ENCODE assay signal across 8 cellular contexts in the genomic region with DNA sequence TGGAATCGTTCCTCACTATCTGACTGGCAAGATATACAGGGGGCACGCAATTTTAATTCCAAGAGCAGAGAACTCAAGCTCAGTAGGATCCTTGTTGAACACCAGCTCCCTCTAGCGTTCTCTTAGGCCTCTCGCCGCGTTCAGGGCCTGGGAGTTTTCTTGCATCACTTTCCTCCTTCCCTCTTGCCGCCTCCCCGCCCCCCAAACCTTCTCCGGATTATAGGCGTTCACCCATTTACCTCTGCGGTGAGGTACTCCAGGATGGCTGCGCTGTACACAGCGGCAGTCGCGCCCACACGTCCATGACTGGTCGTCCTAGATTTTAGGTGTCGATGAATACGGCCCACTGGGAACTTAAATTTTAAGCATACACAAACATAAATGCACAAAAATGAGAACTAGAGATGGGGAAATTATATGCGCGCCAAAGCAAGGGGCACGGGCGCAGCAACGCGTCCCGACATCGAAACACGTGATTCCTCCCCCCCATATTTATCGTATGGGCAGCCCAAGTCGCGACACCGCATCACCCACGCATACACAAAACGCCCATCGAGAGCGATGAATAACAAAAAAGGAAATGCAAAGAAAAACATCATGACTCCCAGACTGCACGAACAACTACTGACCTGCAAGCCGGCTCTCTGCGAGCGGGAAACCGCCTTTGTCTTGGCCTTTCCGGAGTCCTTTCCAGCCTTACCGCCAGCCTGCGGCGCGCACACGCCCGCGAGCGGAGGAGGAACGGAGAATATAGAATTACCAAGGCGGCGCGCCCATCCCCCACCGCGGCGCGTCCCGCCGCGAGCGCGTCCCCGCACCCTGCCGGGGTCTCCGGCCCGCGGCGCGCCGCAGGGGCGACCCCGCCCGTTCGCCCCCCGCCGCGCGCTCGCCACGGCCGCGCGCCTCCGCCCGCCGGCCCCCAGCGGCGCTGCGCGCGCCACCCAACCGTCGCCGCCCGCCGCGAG. TPM values are rescaled to one million over a fixed set of nuclear protein-coding genes. Genes with fewer than 3 reads are reported as not detected.
A peak's percentile ranks its signal among the peaks of the same experiment; 100 is the strongest.
DNase-seq lines count a peak whose midpoint lies in the region; ATAC-seq and TF ChIP-seq lines count a peak whose summit lies in the region.

No MANE protein-coding gene starts in this region.

- peaks cover 28% of the 10 kb centered on the region for H3F3A ChIP-seq in SU-DHL-6 (ENCODE audit: insufficient read depth)

- no peaks in the 10 kb centered on the region for H3K9me2 ChIP-seq in SU-DHL-6 (replicated peaks; ENCODE audit: insufficient read depth, low read length)

- 0 to 1% methylated on average over 43 to 70 of the region's 98 CpGs for WGBS in upper lobe of left lung, 2 donors

- DNase-seq in NCI-H1417 treated with DMSO at 0.1 percent for 48 hours (lab: John Stamatoyannopoulos, UW) (peak; percentile 42), amniotic epithelial cell (ENCODE audit: low read depth) (peak; percentile 90), left cardiac atrium (peak; percentile 87), posterior cingulate gyrus (peak; percentile 76 to 98 (median 87)), upper lobe of left lung (peak; percentile 91 to 96)

- no peak for TF ChIP-seq EP300 in upper lobe of left lung (IDR thresholded peaks at IDR 0.05)

- peak; percentile 26 for ATAC-seq in HG02798 (IDR thresholded peaks at IDR 0.05; ENCODE audit: poor library complexity, unreplicated experiment)
- ATAC-seq in left cardiac atrium: peak; percentile 35 to 39
- peak; percentile 70 to 81 for ATAC-seq in upper lobe of left lung (ENCODE audit: low FRiP score in 2 of 2)

- H3K79me2 ChIP-seq in SU-DHL-6 (ENCODE audit: insufficient read depth, low read length): peaks cover 34% of the 10 kb centered on the region

- H3K9ac ChIP-seq in SU-DHL-6 (ENCODE audit: low read length): peak overlapping the region; percentile 91

- H3K27ac ChIP-seq in SU-DHL-6 (ENCODE audit: low read depth, low read length): peak overlapping the region; percentile 92
- H3K27ac ChIP-seq in upper lobe of left lung: peak overlapping the region; percentile 78 to 99 (median 96)

- H3K4me2 ChIP-seq in SU-DHL-6 (ENCODE audit: low read depth, low read length, poor library complexity, severe bottlenecking): peak overlapping the region; percentile 77

- TF ChIP-seq POLR2A in upper lobe of left lung (IDR thresholded peaks at IDR 0.05): peak in 2 of 4 donors; percentile 48 to 49

- H4K20me1 ChIP-seq in SU-DHL-6 (ENCODE audit: low read depth, low read length): no peaks in the 10 kb centered on the region

- peaks cover 31 to 42% (median 39%) of the 10 kb centered on the region in 4 donors for H3K4me1 ChIP-seq in upper lobe of left lung

- no peak overlapping the region for H2AFZ ChIP-seq in SU-DHL-6 (ENCODE audit: low read depth, low read length, severe bottlenecking)

- TF ChIP-seq CTCF in GM12873 (IDR thresholded peaks at IDR 0.05; ENCODE audit: insufficient read depth, low read depth, low read length, missing control alignments) (peak; percentile 92), SU-DHL-6 (IDR thresholded peaks at IDR 0.05; ENCODE audit: insufficient read depth, low read length, poor library complexity, severe bottlenecking) (peak; percentile 37), upper lobe of left lung (IDR thresholded peaks at IDR 0.05) (peak; percentile 76 to 90 (median 85))

- H3K4me3 ChIP-seq in SU-DHL-6 (ENCODE audit: insufficient read depth, low read length, poor library complexity, severe bottlenecking) (peak overlapping the region; percentile 80), upper lobe of left lung (peak overlapping the region; percentile 59 to 90 (median 84))

- H3K36me3 ChIP-seq in SU-DHL-6 (ENCODE audit: low read length): peaks cover 12% of the 10 kb centered on the region
- H3K36me3 ChIP-seq in upper lobe of left lung: peaks cover 0 to 12% (median 4%) of the 10 kb centered on the region in 4 donors

- intact Hi-C loops in left cardiac atrium (cut with DNase I): loop anchor here (5.0 to 10.0 kb wide), 4 partner anchors 52 to 387 kb away; a partner anchor contains a TSS
- intact Hi-C loops in posterior cingulate gyrus (cut with DNase I): no loop called here

- H3K27me3 ChIP-seq in SU-DHL-6 (ENCODE audit: low read length): no peaks in the 10 kb centered on the region
- H3K27me3 ChIP-seq in upper lobe of left lung: no peaks in the 10 kb centered on the region

- H3K9me3 ChIP-seq in SU-DHL-6 (ENCODE audit: insufficient read depth, low read length): no peaks in the 10 kb centered on the region
- H3K9me3 ChIP-seq in upper lobe of left lung: no peaks in the 10 kb centered on the region

RNA-seq across cellular contexts. Expression of a gene that starts 0.8 kb away (rescaled TPM):
- 10 to 100 TPM; 74.2 to 92.1 TPM for total RNA-seq in left cardiac atrium
- total RNA-seq in upper lobe of left lung: 100 to 1,000 TPM in 4 of 6 donors, 10 to 100 TPM in 2; 21.0 to 144 (median 112) TPM

RNA-seq across cellular contexts. Expression of a gene that starts 2.9 kb away (rescaled TPM):
- total RNA-seq in left cardiac atrium (10 to 100 TPM; 25.3 to 29.0 TPM), upper lobe of left lung (10 to 100 TPM; 37.7 to 57.4 (median 47.3) TPM)

RNA-seq across cellular contexts. Expression of a gene that starts 55.1 kb away (rescaled TPM):
- total RNA-seq in left cardiac atrium: 10 to 100 TPM; 29.2 to 32.3 TPM
- total RNA-seq in upper lobe of left lung: 10 to 100 TPM in 5 of 6 donors, 1 to 10 TPM in 1; 6.4 to 46.3 (median 40.9) TPM

Comparison
In these comparisons a context has a peak if more than half of its experiments do, and no peak if none do; other contexts are left out.
1. Peak in every context shown above with its lines: DNase-seq, ATAC-seq, H3K4me3 ChIP-seq and H3K27ac ChIP-seq.
2. CTCF ChIP-seq: peak in every context shown above with its lines; median percentile 92 in GM12873; 85 in upper lobe of left lung; 37 in SU-DHL-6.
3. DNase-seq: peak in every context shown above with its lines; median percentile 94 in upper lobe of left lung; 90 in amniotic epithelial cell; 87 in left cardiac atrium; 87 in posterior cingulate gyrus; 42 in NCI-H1417 treated with DMSO at 0.1 percent for 48 hours.